In the genomic region with DNA sequence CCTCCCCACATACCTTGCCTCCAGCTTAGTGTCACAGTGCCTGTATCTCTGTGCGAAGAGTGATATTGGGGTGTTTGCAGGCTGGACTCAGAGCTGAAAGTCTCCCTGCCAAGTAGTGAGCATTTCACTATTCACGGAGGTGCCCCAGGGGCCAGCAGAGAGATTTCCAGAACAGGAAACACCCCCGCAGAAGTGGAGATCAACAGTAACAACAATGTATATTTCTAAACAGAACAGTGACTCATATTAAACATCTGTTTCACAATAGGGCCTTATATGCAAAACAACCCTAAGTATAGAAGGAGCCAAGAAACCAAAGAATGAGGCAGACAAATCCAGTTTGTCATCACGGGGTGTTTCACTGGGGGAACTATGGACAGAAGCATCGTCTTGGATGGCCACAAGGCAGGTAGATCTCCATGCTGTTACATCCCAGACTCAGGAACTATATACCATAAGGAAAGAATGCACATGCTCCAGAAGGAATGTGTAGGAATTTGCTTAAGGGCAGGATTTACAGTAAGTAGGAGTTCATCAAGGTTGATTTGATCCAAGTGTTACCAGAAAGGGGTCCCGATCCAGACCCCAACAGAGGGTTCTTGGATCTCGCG, we compare ENCODE assay signal across 8 cellular contexts. TPM values are rescaled to one million over a fixed set of nuclear protein-coding genes. Genes with fewer than 3 reads are reported as not detected.
DNase-seq lines count a peak whose midpoint lies in the region; ATAC-seq and TF ChIP-seq lines count a peak whose summit lies in the region.

No MANE protein-coding gene starts in this region.

- H3K27me3 ChIP-seq in tibial nerve (no peaks in the 10 kb centered on the region), WERI-Rb-1 (ENCODE audit: insufficient read depth, low read depth, severe bottlenecking) (no peaks in the 10 kb centered on the region)

- no peak for TF ChIP-seq RAD21 in Ishikawa (IDR thresholded peaks at IDR 0.05; ENCODE audit: low read depth)

- peak overlapping the region; percentile 65 for H3K4me3 Mint-ChIP-seq in activated naive CD4-positive, alpha-beta T cell treated with anti-CD3 and anti-CD28 coated beads, Interleukin-2, amount 50 U/mL, for 24 hours

- peaks cover 13% of the 10 kb centered on the region for H3K4me1 Mint-ChIP-seq in activated naive CD4-positive, alpha-beta T cell treated with anti-CD3 and anti-CD28 coated beads, Interleukin-2, amount 50 U/mL, for 24 hours

- ATAC-seq in GM21526 (IDR thresholded peaks at IDR 0.05; ENCODE audit: low FRiP score, unreplicated experiment), result peak; percentile 77

- H3K4me3 ChIP-seq in tibial nerve (no peak overlapping the region), WERI-Rb-1 (ENCODE audit: low read depth, low read length) (no peak overlapping the region)

- H3K27ac Mint-ChIP-seq in activated naive CD4-positive, alpha-beta T cell treated with anti-CD3 and anti-CD28 coated beads, Interleukin-2, amount 50 U/mL, for 24 hours, result peak overlapping the region; percentile 80

- no peaks in the 10 kb centered on the region for H3K9me3 Mint-ChIP-seq in activated naive CD4-positive, alpha-beta T cell treated with anti-CD3 and anti-CD28 coated beads, Interleukin-2, amount 50 U/mL, for 24 hours

- no peak for TF ChIP-seq EP300 in Ishikawa (IDR thresholded peaks at IDR 0.05; ENCODE audit: borderline replicate concordance)
- TF ChIP-seq EP300 in tibial nerve (IDR thresholded peaks at IDR 0.05), result peak in 1 of 2 donors; percentile 75

- H3K4me1 ChIP-seq in tibial nerve, result peaks cover 0 to 15% (median 11%) of the 10 kb centered on the region in 4 donors

- H3K27ac ChIP-seq in tibial nerve (peak overlapping the region in 3 of 4 donors; percentile 43 to 83 (median 52)), WERI-Rb-1 (no peak overlapping the region)

- WGBS in tibial nerve, 2 donors, result 32 to 34% methylated on average over 8 of the region's 8 CpGs

- peak; percentile 67 for DNase-seq in GM04503 (ENCODE audit: low read depth)
- DNase-seq in lung microvascular endothelial cell (ENCODE audit: low read depth in 2 of 2), result peak; percentile 73 to 90
- DNase-seq in tibial nerve (ENCODE audit: low spot score in 2 of 2), result peak in 1 of 2 donors; percentile 30
- DNase-seq in WERI-Rb-1, result no peak
- DNase-seq in GOT3 (lab: John Stamatoyannopoulos, UW), result no peak

- H3K36me3 Mint-ChIP-seq in activated naive CD4-positive, alpha-beta T cell treated with anti-CD3 and anti-CD28 coated beads, Interleukin-2, amount 50 U/mL, for 24 hours, result no peaks in the 10 kb centered on the region

- H3K27me3 Mint-ChIP-seq in activated naive CD4-positive, alpha-beta T cell treated with anti-CD3 and anti-CD28 coated beads, Interleukin-2, amount 50 U/mL, for 24 hours, result no peaks in the 10 kb centered on the region

- TF ChIP-seq CTCF in tibial nerve (IDR thresholded peaks at IDR 0.05) (no peak), WERI-Rb-1 (IDR thresholded peaks at IDR 0.05; ENCODE audit: low read depth, low read length) (no peak)

- H3K9me3 ChIP-seq in tibial nerve, result no peaks in the 10 kb centered on the region
- H3K9me3 ChIP-seq in WERI-Rb-1 (ENCODE audit: severe bottlenecking), result no peaks in the 10 kb centered on the region

- TF ChIP-seq POLR2A in tibial nerve (IDR thresholded peaks at IDR 0.05), result no peak

- H3K36me3 ChIP-seq in tibial nerve, result no peaks in the 10 kb centered on the region
- H3K36me3 ChIP-seq in WERI-Rb-1, result no peaks in the 10 kb centered on the region

TF ChIP-seq in Ishikawa, 13 proteins besides CTCF, POLR2A, EP300 and RAD21:
- TF ChIP-seq FOXM1 (IDR thresholded peaks at IDR 0.05; ENCODE audit: borderline replicate concordance, low read depth) (no peak), CREB1 (IDR thresholded peaks at IDR 0.05; ENCODE audit: low read depth) (no peak), EGR1 (IDR thresholded peaks at IDR 0.05) (0 out of 2 replicates have a peak, but pooled peaks have one; percentile 42), ZBTB7A (IDR thresholded peaks at IDR 0.05; ENCODE audit: low read depth) (no peak), YY1 (IDR thresholded peaks at IDR 0.05; ENCODE audit: low read depth) (no peak), NFIC (IDR thresholded peaks at IDR 0.05) (no peak), TAF1 (IDR thresholded peaks at IDR 0.05; ENCODE audit: low read depth) (no peak), CEBPB (IDR thresholded peaks at IDR 0.05) (peak; percentile 70), TEAD4 (IDR thresholded peaks at IDR 0.05) (no peak), TCF12 (IDR thresholded peaks at IDR 0.05; ENCODE audit: low read depth) (no peak)
- TF ChIP-seq, protein P1, sequence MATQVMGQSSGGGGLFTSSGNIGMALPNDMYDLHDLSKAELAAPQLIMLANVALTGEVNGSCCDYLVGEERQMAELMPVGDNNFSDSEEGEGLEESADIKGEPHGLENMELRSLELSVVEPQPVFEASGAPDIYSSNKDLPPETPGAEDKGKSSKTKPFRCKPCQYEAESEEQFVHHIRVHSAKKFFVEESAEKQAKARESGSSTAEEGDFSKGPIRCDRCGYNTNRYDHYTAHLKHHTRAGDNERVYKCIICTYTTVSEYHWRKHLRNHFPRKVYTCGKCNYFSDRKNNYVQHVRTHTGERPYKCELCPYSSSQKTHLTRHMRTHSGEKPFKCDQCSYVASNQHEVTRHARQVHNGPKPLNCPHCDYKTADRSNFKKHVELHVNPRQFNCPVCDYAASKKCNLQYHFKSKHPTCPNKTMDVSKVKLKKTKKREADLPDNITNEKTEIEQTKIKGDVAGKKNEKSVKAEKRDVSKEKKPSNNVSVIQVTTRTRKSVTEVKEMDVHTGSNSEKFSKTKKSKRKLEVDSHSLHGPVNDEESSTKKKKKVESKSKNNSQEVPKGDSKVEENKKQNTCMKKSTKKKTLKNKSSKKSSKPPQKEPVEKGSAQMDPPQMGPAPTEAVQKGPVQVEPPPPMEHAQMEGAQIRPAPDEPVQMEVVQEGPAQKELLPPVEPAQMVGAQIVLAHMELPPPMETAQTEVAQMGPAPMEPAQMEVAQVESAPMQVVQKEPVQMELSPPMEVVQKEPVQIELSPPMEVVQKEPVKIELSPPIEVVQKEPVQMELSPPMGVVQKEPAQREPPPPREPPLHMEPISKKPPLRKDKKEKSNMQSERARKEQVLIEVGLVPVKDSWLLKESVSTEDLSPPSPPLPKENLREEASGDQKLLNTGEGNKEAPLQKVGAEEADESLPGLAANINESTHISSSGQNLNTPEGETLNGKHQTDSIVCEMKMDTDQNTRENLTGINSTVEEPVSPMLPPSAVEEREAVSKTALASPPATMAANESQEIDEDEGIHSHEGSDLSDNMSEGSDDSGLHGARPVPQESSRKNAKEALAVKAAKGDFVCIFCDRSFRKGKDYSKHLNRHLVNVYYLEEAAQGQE (IDR thresholded peaks at IDR 0.05; ENCODE audit: low read depth), result no peak
- TF ChIP-seq, protein P2, sequence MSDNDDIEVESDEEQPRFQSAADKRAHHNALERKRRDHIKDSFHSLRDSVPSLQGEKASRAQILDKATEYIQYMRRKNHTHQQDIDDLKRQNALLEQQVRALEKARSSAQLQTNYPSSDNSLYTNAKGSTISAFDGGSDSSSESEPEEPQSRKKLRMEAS (IDR thresholded peaks at IDR 0.05), result no peak
- TF ChIP-seq, protein P3, sequence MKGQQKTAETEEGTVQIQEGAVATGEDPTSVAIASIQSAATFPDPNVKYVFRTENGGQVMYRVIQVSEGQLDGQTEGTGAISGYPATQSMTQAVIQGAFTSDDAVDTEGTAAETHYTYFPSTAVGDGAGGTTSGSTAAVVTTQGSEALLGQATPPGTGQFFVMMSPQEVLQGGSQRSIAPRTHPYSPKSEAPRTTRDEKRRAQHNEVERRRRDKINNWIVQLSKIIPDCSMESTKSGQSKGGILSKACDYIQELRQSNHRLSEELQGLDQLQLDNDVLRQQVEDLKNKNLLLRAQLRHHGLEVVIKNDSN (IDR thresholded peaks at IDR 0.05), result no peak

RNA-seq across cellular contexts. Expression of a gene that starts 29.3 kb away (rescaled TPM):
- total RNA-seq in lung microvascular endothelial cell, result not detected in 2 replicates
- not detected for total RNA-seq in tibial nerve

RNA-seq across cellular contexts. Expression of a gene that starts 35.9 kb away (rescaled TPM):
- 14.8 and 16.1 TPM in 2 replicates for total RNA-seq in lung microvascular endothelial cell
- total RNA-seq in tibial nerve, result 10 to 100 TPM; 68.6 to 90.6 (median 74.5) TPM

Comparison
In these comparisons a context has a peak if more than half of its experiments do, and no peak if none do; other contexts are left out.
1. DNase-seq: peak in GM04503 (single experiment) and lung microvascular endothelial cell (2 of 2); none in WERI-Rb-1 (single experiment) and GOT3 (single experiment).